Comparison of ENCODE assay signal across 1 cellular context in the genomic region with DNA sequence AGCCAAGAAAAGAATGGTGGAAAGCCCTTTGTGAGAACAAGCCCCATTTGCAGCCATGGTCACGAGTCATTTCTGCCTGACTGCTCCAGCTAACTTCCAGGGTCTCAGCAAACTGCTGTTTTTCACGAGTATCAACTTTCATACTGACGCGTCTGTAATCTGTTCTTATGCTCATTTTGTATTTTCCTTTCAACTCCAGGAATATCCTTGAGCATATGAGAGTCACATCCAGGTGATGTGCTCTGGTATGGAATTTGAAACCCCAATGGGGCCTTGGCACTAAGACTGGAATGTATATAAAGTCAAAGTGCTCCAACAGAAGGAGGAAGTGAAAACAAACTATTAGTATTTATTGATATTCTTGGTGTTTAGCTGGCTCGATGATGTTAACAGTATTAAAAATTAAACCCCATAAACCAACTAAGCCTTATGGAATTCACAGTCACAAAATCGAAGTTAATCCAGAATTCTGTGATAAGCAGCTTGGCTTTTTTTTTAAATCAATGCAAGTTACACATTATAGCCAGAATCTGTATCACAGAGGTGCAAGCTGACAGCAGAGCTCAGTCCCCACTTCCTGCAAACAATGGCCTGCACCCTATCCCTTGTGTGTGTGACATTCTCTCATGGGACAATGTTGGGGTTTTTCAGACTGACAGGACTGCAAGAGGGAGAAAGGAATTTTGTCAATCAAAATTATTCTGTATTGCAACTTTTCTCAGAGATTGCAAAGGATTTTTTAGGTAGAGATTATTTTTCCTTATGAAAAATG.
TF ChIP-seq lines count a peak whose summit lies in the region.

No MANE protein-coding gene starts in this region.

TF ChIP-seq in GM23338, 12 proteins besides CTCF, POLR2A, EP300 and RAD21:
- TF ChIP-seq, protein P1, sequence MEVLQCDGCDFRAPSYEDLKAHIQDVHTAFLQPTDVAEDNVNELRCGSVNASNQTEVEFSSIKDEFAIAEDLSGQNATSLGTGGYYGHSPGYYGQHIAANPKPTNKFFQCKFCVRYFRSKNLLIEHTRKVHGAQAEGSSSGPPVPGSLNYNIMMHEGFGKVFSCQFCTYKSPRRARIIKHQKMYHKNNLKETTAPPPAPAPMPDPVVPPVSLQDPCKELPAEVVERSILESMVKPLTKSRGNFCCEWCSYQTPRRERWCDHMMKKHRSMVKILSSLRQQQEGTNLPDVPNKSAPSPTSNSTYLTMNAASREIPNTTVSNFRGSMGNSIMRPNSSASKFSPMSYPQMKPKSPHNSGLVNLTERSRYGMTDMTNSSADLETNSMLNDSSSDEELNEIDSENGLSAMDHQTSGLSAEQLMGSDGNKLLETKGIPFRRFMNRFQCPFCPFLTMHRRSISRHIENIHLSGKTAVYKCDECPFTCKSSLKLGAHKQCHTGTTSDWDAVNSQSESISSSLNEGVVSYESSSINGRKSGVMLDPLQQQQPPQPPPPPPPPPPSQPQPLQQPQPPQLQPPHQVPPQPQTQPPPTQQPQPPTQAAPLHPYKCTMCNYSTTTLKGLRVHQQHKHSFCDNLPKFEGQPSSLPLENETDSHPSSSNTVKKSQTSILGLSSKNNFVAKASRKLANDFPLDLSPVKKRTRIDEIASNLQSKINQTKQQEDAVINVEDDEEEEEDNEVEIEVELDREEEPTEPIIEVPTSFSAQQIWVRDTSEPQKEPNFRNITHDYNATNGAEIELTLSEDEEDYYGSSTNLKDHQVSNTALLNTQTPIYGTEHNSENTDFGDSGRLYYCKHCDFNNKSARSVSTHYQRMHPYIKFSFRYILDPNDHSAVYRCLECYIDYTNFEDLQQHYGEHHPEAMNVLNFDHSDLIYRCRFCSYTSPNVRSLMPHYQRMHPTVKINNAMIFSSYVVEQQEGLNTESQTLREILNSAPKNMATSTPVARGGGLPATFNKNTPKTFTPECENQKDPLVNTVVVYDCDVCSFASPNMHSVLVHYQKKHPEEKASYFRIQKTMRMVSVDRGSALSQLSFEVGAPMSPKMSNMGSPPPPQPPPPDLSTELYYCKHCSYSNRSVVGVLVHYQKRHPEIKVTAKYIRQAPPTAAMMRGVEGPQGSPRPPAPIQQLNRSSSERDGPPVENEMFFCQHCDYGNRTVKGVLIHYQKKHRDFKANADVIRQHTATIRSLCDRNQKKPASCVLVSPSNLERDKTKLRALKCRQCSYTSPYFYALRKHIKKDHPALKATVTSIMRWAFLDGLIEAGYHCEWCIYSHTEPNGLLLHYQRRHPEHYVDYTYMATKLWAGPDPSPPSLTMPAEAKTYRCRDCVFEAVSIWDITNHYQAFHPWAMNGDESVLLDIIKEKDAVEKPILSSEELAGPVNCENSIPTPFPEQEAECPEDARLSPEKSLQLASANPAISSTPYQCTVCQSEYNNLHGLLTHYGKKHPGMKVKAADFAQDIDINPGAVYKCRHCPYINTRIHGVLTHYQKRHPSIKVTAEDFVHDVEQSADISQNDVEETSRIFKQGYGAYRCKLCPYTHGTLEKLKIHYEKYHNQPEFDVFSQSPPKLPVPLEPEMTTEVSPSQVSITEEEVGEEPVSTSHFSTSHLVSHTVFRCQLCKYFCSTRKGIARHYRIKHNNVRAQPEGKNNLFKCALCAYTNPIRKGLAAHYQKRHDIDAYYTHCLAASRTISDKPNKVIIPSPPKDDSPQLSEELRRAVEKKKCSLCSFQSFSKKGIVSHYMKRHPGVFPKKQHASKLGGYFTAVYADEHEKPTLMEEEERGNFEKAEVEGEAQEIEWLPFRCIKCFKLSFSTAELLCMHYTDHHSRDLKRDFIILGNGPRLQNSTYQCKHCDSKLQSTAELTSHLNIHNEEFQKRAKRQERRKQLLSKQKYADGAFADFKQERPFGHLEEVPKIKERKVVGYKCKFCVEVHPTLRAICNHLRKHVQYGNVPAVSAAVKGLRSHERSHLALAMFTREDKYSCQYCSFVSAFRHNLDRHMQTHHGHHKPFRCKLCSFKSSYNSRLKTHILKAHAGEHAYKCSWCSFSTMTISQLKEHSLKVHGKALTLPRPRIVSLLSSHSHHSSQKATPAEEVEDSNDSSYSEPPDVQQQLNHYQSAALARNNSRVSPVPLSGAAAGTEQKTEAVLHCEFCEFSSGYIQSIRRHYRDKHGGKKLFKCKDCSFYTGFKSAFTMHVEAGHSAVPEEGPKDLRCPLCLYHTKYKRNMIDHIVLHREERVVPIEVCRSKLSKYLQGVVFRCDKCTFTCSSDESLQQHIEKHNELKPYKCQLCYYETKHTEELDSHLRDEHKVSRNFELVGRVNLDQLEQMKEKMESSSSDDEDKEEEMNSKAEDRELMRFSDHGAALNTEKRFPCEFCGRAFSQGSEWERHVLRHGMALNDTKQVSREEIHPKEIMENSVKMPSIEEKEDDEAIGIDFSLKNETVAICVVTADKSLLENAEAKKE (CRISPR knock-in tag; IDR thresholded peaks at IDR 0.05) = no peak
- TF ChIP-seq, protein P2, sequence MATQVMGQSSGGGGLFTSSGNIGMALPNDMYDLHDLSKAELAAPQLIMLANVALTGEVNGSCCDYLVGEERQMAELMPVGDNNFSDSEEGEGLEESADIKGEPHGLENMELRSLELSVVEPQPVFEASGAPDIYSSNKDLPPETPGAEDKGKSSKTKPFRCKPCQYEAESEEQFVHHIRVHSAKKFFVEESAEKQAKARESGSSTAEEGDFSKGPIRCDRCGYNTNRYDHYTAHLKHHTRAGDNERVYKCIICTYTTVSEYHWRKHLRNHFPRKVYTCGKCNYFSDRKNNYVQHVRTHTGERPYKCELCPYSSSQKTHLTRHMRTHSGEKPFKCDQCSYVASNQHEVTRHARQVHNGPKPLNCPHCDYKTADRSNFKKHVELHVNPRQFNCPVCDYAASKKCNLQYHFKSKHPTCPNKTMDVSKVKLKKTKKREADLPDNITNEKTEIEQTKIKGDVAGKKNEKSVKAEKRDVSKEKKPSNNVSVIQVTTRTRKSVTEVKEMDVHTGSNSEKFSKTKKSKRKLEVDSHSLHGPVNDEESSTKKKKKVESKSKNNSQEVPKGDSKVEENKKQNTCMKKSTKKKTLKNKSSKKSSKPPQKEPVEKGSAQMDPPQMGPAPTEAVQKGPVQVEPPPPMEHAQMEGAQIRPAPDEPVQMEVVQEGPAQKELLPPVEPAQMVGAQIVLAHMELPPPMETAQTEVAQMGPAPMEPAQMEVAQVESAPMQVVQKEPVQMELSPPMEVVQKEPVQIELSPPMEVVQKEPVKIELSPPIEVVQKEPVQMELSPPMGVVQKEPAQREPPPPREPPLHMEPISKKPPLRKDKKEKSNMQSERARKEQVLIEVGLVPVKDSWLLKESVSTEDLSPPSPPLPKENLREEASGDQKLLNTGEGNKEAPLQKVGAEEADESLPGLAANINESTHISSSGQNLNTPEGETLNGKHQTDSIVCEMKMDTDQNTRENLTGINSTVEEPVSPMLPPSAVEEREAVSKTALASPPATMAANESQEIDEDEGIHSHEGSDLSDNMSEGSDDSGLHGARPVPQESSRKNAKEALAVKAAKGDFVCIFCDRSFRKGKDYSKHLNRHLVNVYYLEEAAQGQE (IDR thresholded peaks at IDR 0.05; ENCODE audit: unreplicated experiment) = no peak
- TF ChIP-seq JUNB (IDR thresholded peaks at IDR 0.05; ENCODE audit: unreplicated experiment) = no peak
- TF ChIP-seq EZH2phosphoT487 (IDR thresholded peaks at IDR 0.05; ENCODE audit: unreplicated experiment) = no peak
- no peak for TF ChIP-seq POLR2AphosphoS5 (IDR thresholded peaks at IDR 0.05; ENCODE audit: low read depth)
- TF ChIP-seq, protein P3, sequence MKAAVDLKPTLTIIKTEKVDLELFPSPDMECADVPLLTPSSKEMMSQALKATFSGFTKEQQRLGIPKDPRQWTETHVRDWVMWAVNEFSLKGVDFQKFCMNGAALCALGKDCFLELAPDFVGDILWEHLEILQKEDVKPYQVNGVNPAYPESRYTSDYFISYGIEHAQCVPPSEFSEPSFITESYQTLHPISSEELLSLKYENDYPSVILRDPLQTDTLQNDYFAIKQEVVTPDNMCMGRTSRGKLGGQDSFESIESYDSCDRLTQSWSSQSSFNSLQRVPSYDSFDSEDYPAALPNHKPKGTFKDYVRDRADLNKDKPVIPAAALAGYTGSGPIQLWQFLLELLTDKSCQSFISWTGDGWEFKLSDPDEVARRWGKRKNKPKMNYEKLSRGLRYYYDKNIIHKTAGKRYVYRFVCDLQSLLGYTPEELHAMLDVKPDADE (IDR thresholded peaks at IDR 0.05) = no peak
- no peak for TF ChIP-seq ZNF114 (CRISPR knock-in tag; IDR thresholded peaks at IDR 0.05)
- no peak for TF ChIP-seq EZH2 (IDR thresholded peaks at IDR 0.05; ENCODE audit: low read depth, unreplicated experiment)
- no peak for TF ChIP-seq CREB1 (CRISPR knock-in tag; IDR thresholded peaks at IDR 0.05; ENCODE audit: low read depth)
- no peak for TF ChIP-seq STAT1 (IDR thresholded peaks at IDR 0.05; ENCODE audit: unreplicated experiment)
- TF ChIP-seq ZNF331 (CRISPR knock-in tag; IDR thresholded peaks at IDR 0.05; ENCODE audit: low read depth) = no peak
- no peak for TF ChIP-seq NANOG (IDR thresholded peaks at IDR 0.05; ENCODE audit: borderline replicate concordance)
